ENCODE assay signal across 20 cellular contexts in the genomic region with DNA sequence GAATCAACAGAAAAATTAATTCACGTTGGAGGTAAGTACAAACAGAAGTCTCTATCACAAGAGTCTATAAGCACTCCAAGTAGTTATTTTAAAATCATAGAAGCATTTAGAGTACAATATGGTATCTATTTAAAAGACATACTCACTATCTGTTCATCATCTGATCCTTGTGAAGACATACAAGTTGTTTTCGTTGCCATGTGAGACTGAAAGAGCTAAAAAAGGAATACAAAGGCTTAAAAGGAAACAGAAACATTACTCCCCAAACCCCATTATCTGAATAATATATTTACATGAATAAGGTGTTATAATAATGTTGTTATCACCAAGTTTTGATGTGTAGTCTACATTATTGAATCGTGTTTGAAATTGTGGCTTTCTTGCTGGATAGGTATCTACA. TPM values are rescaled to one million over a fixed set of nuclear protein-coding genes. Genes with fewer than 3 reads are reported as not detected.
DNase-seq lines count a peak whose midpoint lies in the region; ATAC-seq, FAIRE-seq and TF ChIP-seq lines count a peak whose summit lies in the region.
"Had no signal": no experiment of that assay in that cellular context is flagged by ENCODE, and none has a peak within 500 bp of the region (broad histone marks: within the 10 kb centered on the region; RNA-seq: fewer than 3 reads in every experiment).

No MANE protein-coding gene starts in this region.

- H4K20me1 ChIP-seq in MM.1S (ENCODE audit: insufficient read depth, low read length) (no peaks in the 10 kb centered on the region), GM12878 (ENCODE audit: control insufficient read depth, insufficient read depth) (no peaks in the 10 kb centered on the region)
- H4K20me1 ChIP-seq: BLaER1 had no signal

- SMC1A ChIA-PET in GM12878 (lab: Charles Lee; ENCODE audit: uncharacterized antibody, unreplicated experiment): interaction anchor here (1.4 to 6.4 kb wide), 3 partner anchors 9 to 17 kb away, joined by 3 to 74 read pairs (median 3); no protein-coding TSS in a partner anchor

- 49% methylated on average over 3 of the region's 3 CpGs for WGBS in GM12878 (ENCODE audit: insufficient coverage, insufficient replicate concordance, low lambda C conversion rate, missing lambda C conversion rate)

- peaks cover 14% of the 10 kb centered on the region for H3F3A ChIP-seq in MM.1S (ENCODE audit: insufficient read depth, low read length)

- RAD21 ChIA-PET in GM12878 (lab: Charles Lee; ENCODE audit: unreplicated experiment): no interaction called here

- H3K9me2 ChIP-seq in MM.1S (replicated peaks; ENCODE audit: insufficient read depth, low read length): no peaks in the 10 kb centered on the region

- no peak for FAIRE-seq in GM12878 (lab: Jason Lieb, UNC)
- FAIRE-seq: A204.1, G401.6, GM12891, GM19239 had no signal

- H3K9me3 ChIP-seq in MM.1S (replicated peaks; ENCODE audit: insufficient read depth, low read length) (no peaks in the 10 kb centered on the region), GM12878 (replicated peaks; ENCODE audit: control insufficient read depth, insufficient read depth, low read length) (no peaks in the 10 kb centered on the region; the same call in 2 of the 3 replicates)
- H3K9me3 ChIP-seq: BE2C, BLaER1 had no signal

- in situ Hi-C loops in GM12878 (cut with MboI): no loop called here

- CTCF ChIA-PET in GM12878 (lab: Yijun Ruan, JAX): no interaction called here

- TF ChIP-seq RAD21 in GM12878 (IDR thresholded peaks at IDR 0.05; ENCODE audit: insufficient read depth, low read depth, low read length): no peak

- H3K27ac ChIP-seq in MM.1S (ENCODE audit: low read length): peak overlapping the region; percentile 88
- H3K27ac ChIP-seq in GM12878 (ENCODE audit: control insufficient read depth, insufficient read depth): 0 out of 2 replicates have a peak overlapping the region, but pooled peaks have one; percentile 15
- H3K27ac ChIP-seq: BLaER1 had no signal

- H3K36me3 ChIP-seq in MM.1S (replicated peaks; ENCODE audit: insufficient read depth, low read length) (no peaks in the 10 kb centered on the region), GM12878 (ENCODE audit: control insufficient read depth in 2 of 2, insufficient read depth in 2 of 2, low read length in 1 of 2) (no peaks in the 10 kb centered on the region; a peak in 2 of 4 replicates)
- H3K36me3 ChIP-seq: BE2C, BLaER1 had no signal

- TSS peak; percentile 36 for BruUV-seq in GM12878 (replicated peaks; lab: Mats Ljungman, UMichigan)

- no peak for TF ChIP-seq EP300 in GM12878 (IDR thresholded peaks at IDR 0.05; ENCODE audit: borderline replicate concordance in 1 of 2, control insufficient read depth in 1 of 2, low read depth in 2 of 2, low read length in 2 of 2)

- H3K79me2 ChIP-seq in MM.1S (ENCODE audit: low read length) (peaks cover 78% of the 10 kb centered on the region), GM12878 (ENCODE audit: control insufficient read depth, insufficient read depth, low read length) (peaks cover 26% of the 10 kb centered on the region)

- no peak for TF ChIP-seq POLR2A in GM12878 (IDR thresholded peaks at IDR 0.05; ENCODE audit: low read depth, low read length)

- DNase-seq in MM.1S (peak; percentile 52), GM12878 (ENCODE audit: low read depth, low spot score) (no peak)
- DNase-seq: 8988T; ACHN; BE2C; C1 segment of cervical spinal cord; CD4-positive, alpha-beta memory T cell; CD4-positive, CD25-positive, alpha-beta regulatory T cell; CD8-positive, alpha-beta memory T cell; COR-L47; DMS79 treated with DMSO at 0.1 percent for 48 hours; GF-D8 had no signal

- H3K4me3 ChIP-seq in MM.1S (ENCODE audit: low read length) (peak overlapping the region; percentile 41), GM12878 (no peak overlapping the region)
- H3K4me3 ChIP-seq: BLaER1 had no signal

- TF ChIP-seq CTCF in MM.1S (IDR thresholded peaks at IDR 0.05; ENCODE audit: low read length): no peak
- TF ChIP-seq CTCF in GM12878 (IDR thresholded peaks at IDR 0.05 in 2 of 3, conservative IDR thresholded peaks at IDR 0.05 in 1 of 3; ENCODE audit: control insufficient read depth in 2 of 3, extremely low read depth in 1 of 3, insufficient read depth in 1 of 3, low read depth in 3 of 3, low read length in 3 of 3): no peak

- H3K4me1 ChIP-seq in MM.1S (ENCODE audit: low read length) (peaks cover 38% of the 10 kb centered on the region), GM12878 (ENCODE audit: control insufficient read depth, insufficient read depth, low read length) (peaks cover 16% of the 10 kb centered on the region)
- H3K4me1 ChIP-seq: BE2C, BLaER1 had no signal

- 0 out of 2 replicates have a peak overlapping the region, but pooled peaks have one; percentile 29 for H2AFZ ChIP-seq in MM.1S (ENCODE audit: low read length)
- no peak overlapping the region for H2AFZ ChIP-seq in GM12878 (ENCODE audit: control insufficient read depth, low read depth, low read length)

- H3K27me3 ChIP-seq in MM.1S (replicated peaks; ENCODE audit: insufficient read depth, low read length) (no peaks in the 10 kb centered on the region), GM12878 (replicated peaks in 1 of 2; ENCODE audit: control insufficient read depth in 2 of 2, insufficient read depth in 2 of 2, low read length in 1 of 2) (no peaks in the 10 kb centered on the region)
- H3K27me3 ChIP-seq: BE2C, BLaER1 had no signal

- H3K4me2 ChIP-seq in MM.1S (ENCODE audit: low read depth, low read length): peak overlapping the region; percentile 83
- H3K4me2 ChIP-seq in GM12878 (ENCODE audit: control insufficient read depth, insufficient read depth): 0 out of 2 replicates have a peak overlapping the region, but pooled peaks have one; percentile 8
- H3K4me2 ChIP-seq: BLaER1 had no signal

- POLR2A ChIA-PET in GM12878 (lab: Charles Lee): interaction anchor here (0.9 kb wide), 1 partner anchor 8 kb away, joined by 6 read pairs; no protein-coding TSS in a partner anchor

- peak; percentile 42 for ATAC-seq in GM12878
- ATAC-seq in GM21528 (IDR thresholded peaks at IDR 0.05; ENCODE audit: low FRiP score, unreplicated experiment): no peak
- ATAC-seq in HG03342 (IDR thresholded peaks at IDR 0.05; ENCODE audit: unreplicated experiment): no peak
- ATAC-seq in GM19395 (IDR thresholded peaks at IDR 0.05; ENCODE audit: unreplicated experiment): no peak

- H3K9ac ChIP-seq in MM.1S (ENCODE audit: low read length) (peak overlapping the region; percentile 51; the same call in 1 of the 2 replicates), GM12878 (ENCODE audit: control insufficient read depth, insufficient read depth, low read length) (no peak overlapping the region)
- H3K9ac ChIP-seq: BLaER1 had no signal

- intact Hi-C loops in GM12878 (cut with micrococcal nuclease; ENCODE audit: unreplicated experiment): no loop called here

TF ChIP-seq in GM12878, 131 proteins besides CTCF, POLR2A, EP300 and RAD21:
- TF ChIP-seq MEF2A (IDR thresholded peaks at IDR 0.05; ENCODE audit: insufficient read depth, low read depth, low read length) (0 out of 2 replicates have a peak, but pooled peaks have one; percentile 10), BMI1 (IDR thresholded peaks at IDR 0.05; ENCODE audit: borderline replicate concordance) (no peak), MEF2B (IDR thresholded peaks at IDR 0.05; ENCODE audit: partially characterized antibody, poor library complexity, severe bottlenecking) (peak; percentile 57)

RNA-seq across cellular contexts. Expression of gene SEPTIN10, which starts 20.9 kb away (rescaled TPM):
- 75.8 and 85.6 TPM in 2 replicates for total RNA-seq in GM12878 (2013; cell fraction: nucleolus; rRNA removed)
- total RNA-seq in GM12878 (2014; rRNA removed): 50.0 and 57.9 TPM in 2 replicates
- total RNA-seq in GM12878 (2014; rRNA removed; fragmentation: Illumina TruSeq; extraction: Trizol): 74.8 and 77.5 TPM in 2 replicates
- 96.2 and 98.5 TPM in 2 replicates for total RNA-seq in GM12878 (2021)
- polyA plus RNA-seq in GM12878 (2011; ENCODE audit: low read depth): 9.4 TPM
- 20.2 and 28.7 TPM in 2 replicates for polyA plus RNA-seq in GM12878 (2011; rRNA removed)
- polyA plus RNA-seq in GM12878 (2011; cell fraction: cytosol; rRNA removed): 9.1 and 14.6 TPM in 2 replicates
- polyA plus RNA-seq in GM12878 (2011; cell fraction: nucleus; rRNA removed): 14.7 and 16.7 TPM in 2 replicates
- polyA plus RNA-seq in GM12878 (2012): 17.2 and 30.7 TPM in 2 replicates
- 112 and 142 TPM in 2 replicates for polyA plus RNA-seq in GM12878 (2014; fragmentation: Illumina TruSeq; extraction: Trizol)
- polyA plus RNA-seq in GM12878 (2014; fragmentation: Nextera tagmentation; extraction: Ambion mirVana): 10 to 100 TPM; 32.7 to 38.6 TPM
- polyA plus RNA-seq in GM12878 (2014; rRNA removed): 47.9 and 50.7 TPM in 2 replicates
- polyA plus RNA-seq in GM12878 (2016; fragmentation: Nextera tagmentation; extraction: Ambion mirVana): 100 to 1,000 TPM; 132 TPM
- 15.4 and 26.8 TPM in 2 replicates for polyA minus RNA-seq in GM12878 (2011; rRNA and poly(A)+ RNA removed)
- 16.3 and 20.0 TPM in 2 replicates for polyA minus RNA-seq in GM12878 (2011; cell fraction: cytosol; rRNA and poly(A)+ RNA removed)
- 11.0 and 17.6 TPM in 2 replicates for polyA minus RNA-seq in GM12878 (2011; cell fraction: nucleus; rRNA and poly(A)+ RNA removed)

RNA-seq across cellular contexts. Expression of gene SOWAHC, which starts 21.3 kb away (rescaled TPM):
- total RNA-seq in GM12878 (2013; cell fraction: nucleolus; rRNA removed): 1.9 and 3.1 TPM in 2 replicates
- total RNA-seq in GM12878 (2014; rRNA removed) (2.2 and 2.6 TPM in 2 replicates), GM12878 (2014; rRNA removed; fragmentation: Illumina TruSeq; extraction: Trizol) (2.0 and 2.2 TPM in 2 replicates), GM12878 (2021) (2.0 and 2.6 TPM in 2 replicates)
- polyA plus RNA-seq in GM12878 (2011; ENCODE audit: low read depth): 0.49 TPM
- polyA plus RNA-seq in GM12878 (2011; rRNA removed) (0.48 and 0.61 TPM in 2 replicates), GM12878 (2014; fragmentation: Illumina TruSeq; extraction: Trizol) (1.9 and 2.1 TPM in 2 replicates), GM12878 (2014; fragmentation: Nextera tagmentation; extraction: Ambion mirVana) (1 to 10 TPM; 1.0 to 1.1 TPM), GM12878 (2014; rRNA removed) (1.9 and 2.2 TPM in 2 replicates), GM12878 (2016; fragmentation: Nextera tagmentation; extraction: Ambion mirVana) (1 to 10 TPM; 1.6 TPM)
- 0.18 and 0.23 TPM in 2 replicates for polyA plus RNA-seq in GM12878 (2011; cell fraction: cytosol; rRNA removed)
- 0.51 and 0.89 TPM in 2 replicates for polyA plus RNA-seq in GM12878 (2011; cell fraction: nucleus; rRNA removed)
- polyA plus RNA-seq in GM12878 (2012): 1.2 and 1.5 TPM in 2 replicates
- 0.07 and 0.36 TPM in 2 replicates for polyA minus RNA-seq in GM12878 (2011; rRNA and poly(A)+ RNA removed)
- polyA minus RNA-seq in GM12878 (2011; cell fraction: cytosol; rRNA and poly(A)+ RNA removed): 0.21 TPM in 1 of 2 replicates, not detected in the other
- polyA minus RNA-seq in GM12878 (2011; cell fraction: nucleus; rRNA and poly(A)+ RNA removed): 0.24 and 0.57 TPM in 2 replicates
